In the genomic region with DNA sequence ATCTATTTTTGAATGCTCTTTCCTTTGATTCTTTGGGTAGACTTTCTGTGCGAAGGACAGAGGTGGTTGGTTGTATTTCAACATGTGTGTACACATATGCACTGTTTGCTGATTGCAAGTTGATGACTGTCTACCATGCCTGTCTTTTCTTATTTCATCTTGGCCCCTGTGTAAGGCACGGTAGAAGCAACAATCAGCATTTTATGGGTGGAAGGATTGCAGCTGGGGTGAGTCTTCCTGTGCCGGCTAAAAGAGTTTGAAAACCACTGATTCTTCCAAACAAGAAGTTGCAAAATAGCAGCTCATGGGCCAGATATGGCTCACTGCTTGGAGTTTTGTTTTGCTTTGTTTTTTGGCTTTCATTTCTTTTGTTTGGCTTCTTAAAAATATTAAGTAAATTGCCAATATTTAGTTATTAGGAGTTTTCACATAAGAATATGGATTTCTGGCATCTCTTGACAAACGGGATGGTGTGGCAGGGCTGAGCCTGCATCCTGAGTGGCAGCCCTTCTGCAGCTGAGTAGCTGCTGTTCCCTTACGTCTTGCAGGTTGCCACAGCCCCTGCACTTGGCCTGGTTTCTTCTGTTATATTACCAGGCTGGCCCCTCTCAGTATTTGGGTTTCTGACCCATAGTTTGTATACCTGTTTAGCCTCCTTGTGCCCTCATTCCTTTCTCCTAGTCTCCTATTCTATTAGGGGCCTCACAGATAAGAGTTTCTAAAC, we compare ENCODE assay signal across 14 cellular contexts.
"Had no signal": no experiment of that assay in that cellular context is flagged by ENCODE, and none has a peak within 500 bp of the region (broad histone marks: within the 10 kb centered on the region; RNA-seq: fewer than 3 reads in every experiment).

No MANE protein-coding gene starts in this region.

- H3K9me3 ChIP-seq: heart left ventricle had no signal

- H3K27me3 ChIP-seq: foreskin keratinocyte, heart left ventricle had no signal

- ATAC-seq: activated T-cell treated with anti-CD3 and anti-CD28 coated beads, Interleukin-2, amount 50 U/mL, for 4 hours; foreskin keratinocyte; heart left ventricle; left colon had no signal

- H3K27me3 Mint-ChIP-seq: activated CD4-positive, alpha-beta memory T cell treated with anti-CD3 and anti-CD28 coated beads for 36 hours; dendritic cell treated with granulocyte-macrophage colony-stimulating factor and Interleukin-4, amounts not matched to agents 40 ng/mL and 50 ng/mL, for 4 days; memory B cell had no signal

- H3K9me3 Mint-ChIP-seq: activated CD4-positive, alpha-beta memory T cell treated with anti-CD3 and anti-CD28 coated beads for 36 hours; activated T-cell treated with anti-CD3 and anti-CD28 coated beads, Interleukin-2, amount 50 U/mL, for 4 hours; dendritic cell treated with granulocyte-macrophage colony-stimulating factor and Interleukin-4, amounts not matched to agents 40 ng/mL and 50 ng/mL, for 4 days; memory B cell; nephron had no signal

- H3K27ac Mint-ChIP-seq: activated CD4-positive, alpha-beta memory T cell treated with anti-CD3 and anti-CD28 coated beads for 36 hours; dendritic cell treated with granulocyte-macrophage colony-stimulating factor and Interleukin-4, amounts not matched to agents 40 ng/mL and 50 ng/mL, for 4 days; memory B cell; nephron had no signal

- H3K4me3 ChIP-seq: heart left ventricle, skin epidermis had no signal

- DNase-seq: activated CD4-positive, alpha-beta memory T cell treated with anti-CD3 and anti-CD28 coated beads for 36 hours; activated CD4-positive, alpha-beta T cell treated with anti-CD3 and anti-CD28 coated beads for 1 hour; activated effector memory CD4-positive, alpha-beta T cell treated with anti-CD3 and anti-CD28 coated beads, Interleukin-2, amount 50 U/mL, for 16 hours; activated T-cell treated with anti-CD3 and anti-CD28 coated beads, Interleukin-2, amount 50 U/mL, for 4 hours; central memory CD4-positive, alpha-beta T cell; foreskin keratinocyte; left colon; SW 1271; T-helper 9 cell had no signal

- H3K4me3 Mint-ChIP-seq: activated CD4-positive, alpha-beta memory T cell treated with anti-CD3 and anti-CD28 coated beads for 36 hours; activated T-cell treated with anti-CD3 and anti-CD28 coated beads, Interleukin-2, amount 50 U/mL, for 4 hours; dendritic cell treated with granulocyte-macrophage colony-stimulating factor and Interleukin-4, amounts not matched to agents 40 ng/mL and 50 ng/mL, for 4 days; memory B cell; nephron had no signal

- H3K4me1 ChIP-seq: foreskin keratinocyte had no signal

- H3K27ac ChIP-seq: foreskin keratinocyte, heart left ventricle, skin epidermis had no signal
